1 cellular context compared by ENCODE assay signal in the genomic region with DNA sequence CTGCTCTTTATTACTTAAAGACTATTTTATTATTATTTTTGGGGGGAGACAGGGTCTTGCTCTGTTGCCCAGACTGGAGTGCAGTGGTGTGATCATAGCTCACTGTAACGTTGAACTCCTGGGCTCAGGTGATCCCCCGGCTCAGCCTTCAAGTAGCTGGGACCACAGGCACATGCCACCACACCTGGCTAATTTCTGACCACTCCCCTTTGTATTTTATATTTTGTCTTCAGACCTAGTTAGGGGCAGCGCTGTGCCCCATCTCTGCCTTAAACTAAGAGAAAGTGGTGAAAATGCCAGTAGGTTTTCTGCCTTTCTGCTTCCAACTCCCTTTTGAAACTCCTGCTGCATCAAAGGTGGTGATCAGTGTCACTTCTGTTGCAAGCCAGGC.
TF ChIP-seq lines count a peak whose summit lies in the region.

No MANE protein-coding gene starts in this region.

TF ChIP-seq in GM23338, 12 proteins besides CTCF, POLR2A, EP300 and RAD21 (continued from another document):
- TF ChIP-seq, protein P1, sequence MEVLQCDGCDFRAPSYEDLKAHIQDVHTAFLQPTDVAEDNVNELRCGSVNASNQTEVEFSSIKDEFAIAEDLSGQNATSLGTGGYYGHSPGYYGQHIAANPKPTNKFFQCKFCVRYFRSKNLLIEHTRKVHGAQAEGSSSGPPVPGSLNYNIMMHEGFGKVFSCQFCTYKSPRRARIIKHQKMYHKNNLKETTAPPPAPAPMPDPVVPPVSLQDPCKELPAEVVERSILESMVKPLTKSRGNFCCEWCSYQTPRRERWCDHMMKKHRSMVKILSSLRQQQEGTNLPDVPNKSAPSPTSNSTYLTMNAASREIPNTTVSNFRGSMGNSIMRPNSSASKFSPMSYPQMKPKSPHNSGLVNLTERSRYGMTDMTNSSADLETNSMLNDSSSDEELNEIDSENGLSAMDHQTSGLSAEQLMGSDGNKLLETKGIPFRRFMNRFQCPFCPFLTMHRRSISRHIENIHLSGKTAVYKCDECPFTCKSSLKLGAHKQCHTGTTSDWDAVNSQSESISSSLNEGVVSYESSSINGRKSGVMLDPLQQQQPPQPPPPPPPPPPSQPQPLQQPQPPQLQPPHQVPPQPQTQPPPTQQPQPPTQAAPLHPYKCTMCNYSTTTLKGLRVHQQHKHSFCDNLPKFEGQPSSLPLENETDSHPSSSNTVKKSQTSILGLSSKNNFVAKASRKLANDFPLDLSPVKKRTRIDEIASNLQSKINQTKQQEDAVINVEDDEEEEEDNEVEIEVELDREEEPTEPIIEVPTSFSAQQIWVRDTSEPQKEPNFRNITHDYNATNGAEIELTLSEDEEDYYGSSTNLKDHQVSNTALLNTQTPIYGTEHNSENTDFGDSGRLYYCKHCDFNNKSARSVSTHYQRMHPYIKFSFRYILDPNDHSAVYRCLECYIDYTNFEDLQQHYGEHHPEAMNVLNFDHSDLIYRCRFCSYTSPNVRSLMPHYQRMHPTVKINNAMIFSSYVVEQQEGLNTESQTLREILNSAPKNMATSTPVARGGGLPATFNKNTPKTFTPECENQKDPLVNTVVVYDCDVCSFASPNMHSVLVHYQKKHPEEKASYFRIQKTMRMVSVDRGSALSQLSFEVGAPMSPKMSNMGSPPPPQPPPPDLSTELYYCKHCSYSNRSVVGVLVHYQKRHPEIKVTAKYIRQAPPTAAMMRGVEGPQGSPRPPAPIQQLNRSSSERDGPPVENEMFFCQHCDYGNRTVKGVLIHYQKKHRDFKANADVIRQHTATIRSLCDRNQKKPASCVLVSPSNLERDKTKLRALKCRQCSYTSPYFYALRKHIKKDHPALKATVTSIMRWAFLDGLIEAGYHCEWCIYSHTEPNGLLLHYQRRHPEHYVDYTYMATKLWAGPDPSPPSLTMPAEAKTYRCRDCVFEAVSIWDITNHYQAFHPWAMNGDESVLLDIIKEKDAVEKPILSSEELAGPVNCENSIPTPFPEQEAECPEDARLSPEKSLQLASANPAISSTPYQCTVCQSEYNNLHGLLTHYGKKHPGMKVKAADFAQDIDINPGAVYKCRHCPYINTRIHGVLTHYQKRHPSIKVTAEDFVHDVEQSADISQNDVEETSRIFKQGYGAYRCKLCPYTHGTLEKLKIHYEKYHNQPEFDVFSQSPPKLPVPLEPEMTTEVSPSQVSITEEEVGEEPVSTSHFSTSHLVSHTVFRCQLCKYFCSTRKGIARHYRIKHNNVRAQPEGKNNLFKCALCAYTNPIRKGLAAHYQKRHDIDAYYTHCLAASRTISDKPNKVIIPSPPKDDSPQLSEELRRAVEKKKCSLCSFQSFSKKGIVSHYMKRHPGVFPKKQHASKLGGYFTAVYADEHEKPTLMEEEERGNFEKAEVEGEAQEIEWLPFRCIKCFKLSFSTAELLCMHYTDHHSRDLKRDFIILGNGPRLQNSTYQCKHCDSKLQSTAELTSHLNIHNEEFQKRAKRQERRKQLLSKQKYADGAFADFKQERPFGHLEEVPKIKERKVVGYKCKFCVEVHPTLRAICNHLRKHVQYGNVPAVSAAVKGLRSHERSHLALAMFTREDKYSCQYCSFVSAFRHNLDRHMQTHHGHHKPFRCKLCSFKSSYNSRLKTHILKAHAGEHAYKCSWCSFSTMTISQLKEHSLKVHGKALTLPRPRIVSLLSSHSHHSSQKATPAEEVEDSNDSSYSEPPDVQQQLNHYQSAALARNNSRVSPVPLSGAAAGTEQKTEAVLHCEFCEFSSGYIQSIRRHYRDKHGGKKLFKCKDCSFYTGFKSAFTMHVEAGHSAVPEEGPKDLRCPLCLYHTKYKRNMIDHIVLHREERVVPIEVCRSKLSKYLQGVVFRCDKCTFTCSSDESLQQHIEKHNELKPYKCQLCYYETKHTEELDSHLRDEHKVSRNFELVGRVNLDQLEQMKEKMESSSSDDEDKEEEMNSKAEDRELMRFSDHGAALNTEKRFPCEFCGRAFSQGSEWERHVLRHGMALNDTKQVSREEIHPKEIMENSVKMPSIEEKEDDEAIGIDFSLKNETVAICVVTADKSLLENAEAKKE (CRISPR knock-in tag; IDR thresholded peaks at IDR 0.05), result no peak
- TF ChIP-seq EZH2 (IDR thresholded peaks at IDR 0.05; ENCODE audit: low read depth, unreplicated experiment) (no peak), JUNB (IDR thresholded peaks at IDR 0.05; ENCODE audit: unreplicated experiment) (no peak), NANOG (IDR thresholded peaks at IDR 0.05; ENCODE audit: borderline replicate concordance) (no peak), STAT1 (IDR thresholded peaks at IDR 0.05; ENCODE audit: unreplicated experiment) (no peak), ZNF331 (CRISPR knock-in tag; IDR thresholded peaks at IDR 0.05; ENCODE audit: low read depth) (no peak), EZH2phosphoT487 (IDR thresholded peaks at IDR 0.05; ENCODE audit: unreplicated experiment) (no peak)
- TF ChIP-seq, protein P2, sequence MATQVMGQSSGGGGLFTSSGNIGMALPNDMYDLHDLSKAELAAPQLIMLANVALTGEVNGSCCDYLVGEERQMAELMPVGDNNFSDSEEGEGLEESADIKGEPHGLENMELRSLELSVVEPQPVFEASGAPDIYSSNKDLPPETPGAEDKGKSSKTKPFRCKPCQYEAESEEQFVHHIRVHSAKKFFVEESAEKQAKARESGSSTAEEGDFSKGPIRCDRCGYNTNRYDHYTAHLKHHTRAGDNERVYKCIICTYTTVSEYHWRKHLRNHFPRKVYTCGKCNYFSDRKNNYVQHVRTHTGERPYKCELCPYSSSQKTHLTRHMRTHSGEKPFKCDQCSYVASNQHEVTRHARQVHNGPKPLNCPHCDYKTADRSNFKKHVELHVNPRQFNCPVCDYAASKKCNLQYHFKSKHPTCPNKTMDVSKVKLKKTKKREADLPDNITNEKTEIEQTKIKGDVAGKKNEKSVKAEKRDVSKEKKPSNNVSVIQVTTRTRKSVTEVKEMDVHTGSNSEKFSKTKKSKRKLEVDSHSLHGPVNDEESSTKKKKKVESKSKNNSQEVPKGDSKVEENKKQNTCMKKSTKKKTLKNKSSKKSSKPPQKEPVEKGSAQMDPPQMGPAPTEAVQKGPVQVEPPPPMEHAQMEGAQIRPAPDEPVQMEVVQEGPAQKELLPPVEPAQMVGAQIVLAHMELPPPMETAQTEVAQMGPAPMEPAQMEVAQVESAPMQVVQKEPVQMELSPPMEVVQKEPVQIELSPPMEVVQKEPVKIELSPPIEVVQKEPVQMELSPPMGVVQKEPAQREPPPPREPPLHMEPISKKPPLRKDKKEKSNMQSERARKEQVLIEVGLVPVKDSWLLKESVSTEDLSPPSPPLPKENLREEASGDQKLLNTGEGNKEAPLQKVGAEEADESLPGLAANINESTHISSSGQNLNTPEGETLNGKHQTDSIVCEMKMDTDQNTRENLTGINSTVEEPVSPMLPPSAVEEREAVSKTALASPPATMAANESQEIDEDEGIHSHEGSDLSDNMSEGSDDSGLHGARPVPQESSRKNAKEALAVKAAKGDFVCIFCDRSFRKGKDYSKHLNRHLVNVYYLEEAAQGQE (IDR thresholded peaks at IDR 0.05; ENCODE audit: unreplicated experiment), result no peak
- TF ChIP-seq, protein P3, sequence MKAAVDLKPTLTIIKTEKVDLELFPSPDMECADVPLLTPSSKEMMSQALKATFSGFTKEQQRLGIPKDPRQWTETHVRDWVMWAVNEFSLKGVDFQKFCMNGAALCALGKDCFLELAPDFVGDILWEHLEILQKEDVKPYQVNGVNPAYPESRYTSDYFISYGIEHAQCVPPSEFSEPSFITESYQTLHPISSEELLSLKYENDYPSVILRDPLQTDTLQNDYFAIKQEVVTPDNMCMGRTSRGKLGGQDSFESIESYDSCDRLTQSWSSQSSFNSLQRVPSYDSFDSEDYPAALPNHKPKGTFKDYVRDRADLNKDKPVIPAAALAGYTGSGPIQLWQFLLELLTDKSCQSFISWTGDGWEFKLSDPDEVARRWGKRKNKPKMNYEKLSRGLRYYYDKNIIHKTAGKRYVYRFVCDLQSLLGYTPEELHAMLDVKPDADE (IDR thresholded peaks at IDR 0.05), result no peak
